In genomic region chrX:77953300-77953699, GRCh38 we compare ENCODE assay signal across 1 cellular context.
TF ChIP-seq lines count a peak whose summit lies in the region.

No MANE protein-coding gene starts in this region.

TF ChIP-seq in endothelial cell of umbilical vein, 7 proteins besides CTCF, POLR2A, EP300 and RAD21:
- no peak for TF ChIP-seq JUN (IDR thresholded peaks at IDR 0.05; ENCODE audit: borderline replicate concordance, insufficient read depth, insufficient read length, low read depth)
- no peak for TF ChIP-seq EZH2 (IDR thresholded peaks at IDR 0.05; ENCODE audit: borderline replicate concordance, low read depth, low read length, severe bottlenecking)
- no peak for TF ChIP-seq FOS (IDR thresholded peaks at IDR 0.05; ENCODE audit: borderline replicate concordance, insufficient read depth, low read length)
TF ChIP-seq in endothelial cell of umbilical vein: peak in this region for 0.
